11 cellular contexts compared by ENCODE assay signal in genomic region chr19:2998642-2999041, GRCh38.
"Had no signal": no experiment of that assay in that cellular context is flagged by ENCODE, and none has a peak within 500 bp of the region (broad histone marks: within the 10 kb centered on the region; RNA-seq: fewer than 3 reads in every experiment).

No MANE protein-coding gene starts in this region.

- H3K9me3 ChIP-seq: HAP-1 had no signal

- H3K4me1 ChIP-seq: HAP-1 had no signal

- ATAC-seq: GM23338, HCT116 had no signal

- H2AFZ ChIP-seq: GM23248, GM23338 had no signal

- H3K27ac ChIP-seq: GM23248 had no signal

- H3K4me2 ChIP-seq: GM23338 had no signal

- H3K9ac ChIP-seq: GM23248 had no signal

- H3K36me3 ChIP-seq: HAP-1 had no signal

- H3K4me3 ChIP-seq: GM23248, GM23338, HAP-1 had no signal

- DNase-seq: GM23248, GOT3, H7, H9, HCEC 1CT, HFFc6 had no signal

- FAIRE-seq: H1, H54 had no signal
